Comparison of ENCODE assay signal across 15 cellular contexts in genomic region chr6:54467384-54467783, GRCh38.
DNase-seq lines count a peak whose midpoint lies in the region; ATAC-seq, FAIRE-seq and TF ChIP-seq lines count a peak whose summit lies in the region.
"Had no signal": no experiment of that assay in that cellular context is flagged by ENCODE, and none has a peak within 500 bp of the region (broad histone marks: within the 10 kb centered on the region; RNA-seq: fewer than 3 reads in every experiment).

No MANE protein-coding gene starts in this region.

- no peak for DNase-seq in GM18507 (ENCODE audit: extremely low spot score, insufficient read length, low read depth)
- DNase-seq in astrocyte of the hippocampus (ENCODE audit: low read depth, low spot score) = peak; percentile 39
- DNase-seq in activated CD8-positive, alpha-beta memory T cell treated with anti-CD3 and anti-CD28 coated beads, Interleukin-2, amount 50 U/mL, for 4 hours = no peak
- no peak for DNase-seq in GM10248 (ENCODE audit: extremely low spot score)
- DNase-seq: C1 segment of cervical spinal cord; Calu3; CD4-positive, alpha-beta T cell; DMS 273 treated with DMSO at 0.1 percent for 48 hours; GM23248 had no signal

- CTCF ChIA-PET in GM10248 (lab: Yijun Ruan, JAX) = no interaction called here

- TF ChIP-seq CTCF in GM10248 (IDR thresholded peaks at IDR 0.05; ENCODE audit: control extremely low read depth, extremely low read depth, low read depth, missing control alignments) = no peak

- FAIRE-seq in GM18507 (lab: Jason Lieb, UNC) = peak; percentile 51
- FAIRE-seq: GM12878, HepG2 had no signal

- ATAC-seq in GM19351 (IDR thresholded peaks at IDR 0.05; ENCODE audit: unreplicated experiment) = peak; percentile 57
- peak; percentile 73 for ATAC-seq in HG02938 (IDR thresholded peaks at IDR 0.05; ENCODE audit: unreplicated experiment)
- ATAC-seq in GM21423 (IDR thresholded peaks at IDR 0.05; ENCODE audit: unreplicated experiment) = no peak
- ATAC-seq: GM12878, HCT116, HepG2 had no signal

- POLR2A ChIA-PET in GM10248 (lab: Yijun Ruan, JAX) = no interaction called here
